Comparison of ENCODE assay signal across 28 cellular contexts in the genomic region with DNA sequence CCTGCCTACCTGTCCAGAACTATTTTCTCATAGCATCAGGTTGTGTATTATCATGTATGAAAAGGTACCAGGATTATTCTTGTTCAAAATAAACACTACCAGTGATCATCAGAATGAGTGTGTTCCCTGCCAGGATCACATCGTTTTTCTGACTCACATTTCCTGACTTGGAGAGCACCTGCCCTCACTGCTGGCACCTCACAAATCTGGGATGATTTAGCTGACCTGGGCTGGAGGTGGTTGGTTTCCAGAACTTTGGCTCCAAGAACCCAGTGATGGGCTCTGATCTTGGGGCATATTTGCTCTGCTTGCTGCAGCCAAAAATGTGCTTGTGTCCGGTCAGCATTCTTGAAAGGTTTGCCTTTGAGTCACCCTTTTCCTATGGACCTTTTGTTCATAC.
DNase-seq lines count a peak whose midpoint lies in the region; ATAC-seq, FAIRE-seq and TF ChIP-seq lines count a peak whose summit lies in the region.
"Had no signal": no experiment of that assay in that cellular context is flagged by ENCODE, and none has a peak within 500 bp of the region (broad histone marks: within the 10 kb centered on the region; RNA-seq: fewer than 3 reads in every experiment).

No MANE protein-coding gene starts in this region.

- no peaks in the 10 kb centered on the region for H3K36me3 Mint-ChIP-seq in activated T-cell treated with anti-CD3 and anti-CD28 coated beads, Interleukin-2, amount 50 U/mL, for 4 hours (ENCODE audit: insufficient read depth)
- H3K36me3 Mint-ChIP-seq: CD4-positive, alpha-beta memory T cell had no signal

- H3K27ac ChIP-seq in keratinocyte (ENCODE audit: control insufficient read depth, insufficient read depth, low read length), result no peak overlapping the region
- H3K27ac ChIP-seq: A549, HL-60, SJSA1 had no signal

- H3K4me1 Mint-ChIP-seq in activated T-cell treated with anti-CD3 and anti-CD28 coated beads, Interleukin-2, amount 50 U/mL, for 4 hours (ENCODE audit: low read depth), result no peaks in the 10 kb centered on the region
- H3K4me1 Mint-ChIP-seq: CD4-positive, alpha-beta memory T cell had no signal

- H3K36me3 ChIP-seq in keratinocyte (ENCODE audit: control insufficient read depth in 2 of 2, extremely low read depth in 1 of 2, insufficient read depth in 2 of 2, low read length in 2 of 2), result no peaks in the 10 kb centered on the region
- H3K36me3 ChIP-seq: SJSA1 had no signal

- no peaks in the 10 kb centered on the region for H3K9me3 Mint-ChIP-seq in activated T-cell treated with anti-CD3 and anti-CD28 coated beads, Interleukin-2, amount 50 U/mL, for 4 hours
- H3K9me3 Mint-ChIP-seq: CD4-positive, alpha-beta memory T cell had no signal

- no peak overlapping the region for H3K9ac ChIP-seq in keratinocyte (ENCODE audit: control insufficient read depth, extremely low read depth, insufficient read depth, low read length)

- dilution Hi-C loops in keratinocyte (cut with MboI; ENCODE audit: extremely low pct_ligation_motif_present, low sequenced_read_pairs), result no loop called here

- DNase-seq in AG10803 (ENCODE audit: low read depth) (peak; percentile 40), HT1080 (ENCODE audit: low read depth) (peak; percentile 17), dermis blood vessel endothelial cell (peak; percentile 16), keratinocyte (ENCODE audit: low read depth, low spot score) (no peak), SKM-1 treated with dmso at 0.1 percent for 144 hours (lab: John Stamatoyannopoulos, UW; ENCODE audit: unreplicated experiment) (no peak), NCI-H2029 treated with DMSO at 0.1 percent for 48 hours (lab: John Stamatoyannopoulos, UW) (no peak)
- no peak for DNase-seq in activated T-cell treated with anti-CD3 and anti-CD28 coated beads, Interleukin-2, amount 50 U/mL, for 4 hours
- DNase-seq: C1 segment of cervical spinal cord; CD4-positive, alpha-beta memory T cell; COR-L47; DMS79 treated with DMSO at 0.1 percent for 48 hours; GF-D8; H7; NCI-H1092; NCI-H1417 treated with DMSO at 0.1 percent for 48 hours; NCI-H187; NCI-H2171 treated with DMSO at 0.1 percent for 48 hours; NCI-H345; NCI-H510A treated with DMSO at 0.1 percent for 48 hours; NCI-H748 treated with DMSO at 0.1 percent for 48 hours; NK-92 treated with Interleukin-12 subunit alpha and Interleukin-12 subunit beta, amount 100 ng/mL, for 24 hours; Right ventricle myocardium superior; RPMI8226 had no signal

- no peaks in the 10 kb centered on the region for H3K27me3 Mint-ChIP-seq in activated T-cell treated with anti-CD3 and anti-CD28 coated beads, Interleukin-2, amount 50 U/mL, for 4 hours (ENCODE audit: low read depth)

- no peaks in the 10 kb centered on the region for H4K20me1 ChIP-seq in keratinocyte (ENCODE audit: control insufficient read depth, extremely low read depth, insufficient read depth, low read length)

- H3K4me3 Mint-ChIP-seq in activated T-cell treated with anti-CD3 and anti-CD28 coated beads, Interleukin-2, amount 50 U/mL, for 4 hours, result no peak overlapping the region
- H3K4me3 Mint-ChIP-seq: CD4-positive, alpha-beta memory T cell had no signal

- ATAC-seq in activated T-cell treated with anti-CD3 and anti-CD28 coated beads, Interleukin-2, amount 50 U/mL, for 4 hours, result no peak
- ATAC-seq: A549 had no signal

- no peaks in the 10 kb centered on the region for H3K4me1 ChIP-seq in keratinocyte (ENCODE audit: control insufficient read depth, extremely low read depth, insufficient read depth, low read length)
- H3K4me1 ChIP-seq: A549, SJSA1 had no signal

- TF ChIP-seq CTCF in AG10803 (conservative IDR thresholded peaks at IDR 0.05; ENCODE audit: low read length) (no peak), keratinocyte (optimal IDR thresholded peaks at IDR 0.05 in 1 of 3, IDR thresholded peaks at IDR 0.05 in 1 of 3, conservative IDR thresholded peaks at IDR 0.05 in 1 of 3; ENCODE audit: extremely low read depth in 1 of 3, insufficient read depth in 2 of 3, low read length in 3 of 3) (no peak)

- peak; percentile 59 for FAIRE-seq in keratinocyte (lab: Jason Lieb, UNC)
- FAIRE-seq: A549, GM12891, GM19239 had no signal

- no peaks in the 10 kb centered on the region for H3K9me1 ChIP-seq in keratinocyte (ENCODE audit: control insufficient read depth, extremely low read depth, insufficient read depth, low read length)

- H3K4me2 ChIP-seq in keratinocyte (ENCODE audit: control insufficient read depth, extremely low read depth, insufficient read depth, low read depth, low read length), result no peak overlapping the region
- H3K4me2 ChIP-seq: A549 had no signal

- no peaks in the 10 kb centered on the region for H3K79me2 ChIP-seq in keratinocyte (ENCODE audit: control insufficient read depth, insufficient read depth, low read length)

- no peak overlapping the region for H2AFZ ChIP-seq in keratinocyte (ENCODE audit: control insufficient read depth, low read length)

- no peaks in the 10 kb centered on the region for H3K9me3 ChIP-seq in keratinocyte (ENCODE audit: control insufficient read depth, low read depth, low read length)
- H3K9me3 ChIP-seq: A549 had no signal

- H3K4me3 ChIP-seq in AG10803 (ENCODE audit: low read length), result no peak overlapping the region
- no peak overlapping the region for H3K4me3 ChIP-seq in keratinocyte (ENCODE audit: control insufficient read depth in 2 of 3, extremely low read depth in 1 of 3, insufficient read depth in 2 of 3, low read depth in 1 of 3, low read length in 3 of 3)
- H3K4me3 ChIP-seq: A549, SJSA1 had no signal

- no peaks in the 10 kb centered on the region for H3K27me3 ChIP-seq in keratinocyte (ENCODE audit: control insufficient read depth, extremely low read depth, insufficient read depth, low read length)
- H3K27me3 ChIP-seq: SJSA1 had no signal

Comparison
In these comparisons a context has a peak if more than half of its experiments do, and no peak if none do; other contexts are left out.
1. DNase-seq: peak in AG10803 (single experiment), HT1080 (single experiment) and dermis blood vessel endothelial cell (single experiment); none in keratinocyte (single experiment), activated T-cell treated with anti-CD3 and anti-CD28 coated beads, Interleukin-2, amount 50 U/mL, for 4 hours (single experiment), SKM-1 treated with dmso at 0.1 percent for 144 hours (single experiment) and NCI-H2029 treated with DMSO at 0.1 percent for 48 hours (single experiment).